Comparison of ENCODE assay signal across 8 cellular contexts in genomic region chr9:42743030-42743813, GRCh38.
DNase-seq lines count a peak whose midpoint lies in the region; ATAC-seq and TF ChIP-seq lines count a peak whose summit lies in the region.
"Not testable (repeated sequence)": the region's sequence is repeated elsewhere in the genome, so short reads cannot be mapped to it uniquely, and the experiment has no call there.

No MANE protein-coding gene starts in this region.

- TF ChIP-seq POLR2A in breast epithelium (IDR thresholded peaks at IDR 0.05): not testable (repeated sequence)

- peak; percentile 95 for ATAC-seq in upper lobe of right lung

- not testable (repeated sequence) for H3K27me3 ChIP-seq in breast epithelium, upper lobe of right lung

- H3K9me3 ChIP-seq in breast epithelium, upper lobe of right lung: not testable (repeated sequence)

- DNase-seq in HK-2 (ENCODE audit: unreplicated experiment) (peak; percentile 85), NCI-H510A (lab: John Stamatoyannopoulos, UW) (peak; percentile 40), breast epithelium (ENCODE audit: low spot score in 2 of 2) (peak; percentile 62 to 83), iPS DF 19.7 (ENCODE audit: low read depth, low spot score) (peak; percentile 57), retina (peak; percentile 69), upper lobe of right lung (peak; percentile 84)
- peak; percentile 67 for DNase-seq in activated CD4-positive, CD25-positive, alpha-beta regulatory T cell treated with anti-CD3 and anti-CD28 coated beads, Interleukin-2, amount 50 U/mL, for 72 hours

- not testable (repeated sequence) for H3K27ac ChIP-seq in breast epithelium, upper lobe of right lung

- intact Hi-C loops in breast epithelium (cut with DNase I; ENCODE audit: low total_unique reads); upper lobe of right lung (cut with DNase I): not testable (repeated sequence)

- peak overlapping the region in 2 of 3 donors; percentile 29 to 52 for H3K4me3 ChIP-seq in breast epithelium
- H3K4me3 ChIP-seq in upper lobe of right lung: not testable (repeated sequence)

- peak; percentile 87 for TF ChIP-seq CTCF in GM12874 (IDR thresholded peaks at IDR 0.05; ENCODE audit: insufficient read depth, low read depth, low read length)
- TF ChIP-seq CTCF in breast epithelium (IDR thresholded peaks at IDR 0.05): peak in 2 of 3 donors; percentile 39 to 58
- peak; percentile 70 for TF ChIP-seq CTCF in upper lobe of right lung (IDR thresholded peaks at IDR 0.05)

- not testable (repeated sequence) for H3K36me3 ChIP-seq in breast epithelium, upper lobe of right lung

- not testable (repeated sequence) for H3K4me1 ChIP-seq in breast epithelium, upper lobe of right lung
